ENCODE assay signal across 24 cellular contexts in the genomic region with DNA sequence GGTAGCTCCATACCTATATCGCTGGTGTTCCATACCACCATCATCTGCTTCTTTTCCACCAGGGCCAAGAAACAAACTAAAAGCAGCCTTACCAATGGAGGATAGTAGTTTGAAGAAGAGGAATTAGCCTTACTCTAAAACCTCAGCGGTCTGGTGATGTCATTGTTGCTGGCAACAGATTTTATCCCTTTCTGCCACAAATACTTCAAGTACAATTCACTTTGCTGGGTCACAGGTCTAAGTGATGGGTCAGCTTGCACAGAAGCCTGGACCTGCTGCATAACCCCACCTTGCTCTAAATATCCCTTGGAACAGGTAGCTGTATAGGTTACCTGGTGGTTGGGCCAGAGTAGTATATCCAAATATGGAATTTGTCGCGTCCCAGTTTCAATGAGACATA. TPM values are rescaled to one million over a fixed set of nuclear protein-coding genes. Genes with fewer than 3 reads are reported as not detected.
"Had no signal": no experiment of that assay in that cellular context is flagged by ENCODE, and none has a peak within 500 bp of the region (broad histone marks: within the 10 kb centered on the region; RNA-seq: fewer than 3 reads in every experiment).

No MANE protein-coding gene starts in this region.

- ATAC-seq: activated CD4-positive, alpha-beta T cell treated with anti-CD3 and anti-CD28 coated beads for 36 hours; body of pancreas; Right ventricle myocardium inferior; T-cell had no signal

- H3K4me1 ChIP-seq: ascending aorta, body of pancreas had no signal

- H3K9me3 ChIP-seq: ascending aorta, body of pancreas had no signal

- H3K27ac ChIP-seq: ascending aorta, body of pancreas, SK-N-MC, WERI-Rb-1 had no signal

- H3K4me3 Mint-ChIP-seq: activated CD4-positive, alpha-beta T cell treated with anti-CD3 and anti-CD28 coated beads for 36 hours; central memory CD8-positive, alpha-beta T cell had no signal

- H3K9me3 Mint-ChIP-seq: central memory CD8-positive, alpha-beta T cell had no signal

- H3K4me3 ChIP-seq: ascending aorta, body of pancreas, SK-N-MC had no signal

- DNase-seq: activated CD4-positive, alpha-beta T cell treated with anti-CD3 and anti-CD28 coated beads for 36 hours; activated CD8-positive, alpha-beta memory T cell treated with anti-CD3 and anti-CD28 coated beads, Interleukin-2, amount 50 U/mL, for 48 hours; activated naive CD4-positive, alpha-beta T cell treated with anti-CD3 and anti-CD28 coated beads, Interleukin-2, amount 50 U/mL, for 16 hours; activated T-cell treated with anti-CD3 and anti-CD28 coated beads, Interleukin-2, amount 50 U/mL, for 1 hour; amniotic stem cell; body of pancreas; cortex of kidney; KG1; MM.1S; NCI-H1105 treated with DMSO at 0.1 percent for 48 hours; NCI-H1436 treated with DMSO at 0.1 percent for 48 hours; NCI-H187; NCI-H2081; NCI-H510A treated with DMSO at 0.1 percent for 48 hours; RPMI8226; T-cell; T-helper 2 cell; T1000; WERI-Rb-1 had no signal

- H3K27me3 ChIP-seq: ascending aorta, body of pancreas had no signal

- H3K27me3 Mint-ChIP-seq: activated CD4-positive, alpha-beta T cell treated with anti-CD3 and anti-CD28 coated beads for 36 hours; central memory CD8-positive, alpha-beta T cell; T-cell had no signal

- H3K36me3 Mint-ChIP-seq: T-cell had no signal

- H3K27ac Mint-ChIP-seq: activated CD4-positive, alpha-beta T cell treated with anti-CD3 and anti-CD28 coated beads for 36 hours had no signal

- H3K36me3 ChIP-seq: ascending aorta, WERI-Rb-1 had no signal

RNA-seq across cellular contexts. Expression of a gene that starts 53.2 kb away (rescaled TPM):
- total RNA-seq: ascending aorta, bronchial epithelial cell had no signal
